Comparison of ENCODE assay signal across 21 cellular contexts in genomic region chr5:78077369-78078068, GRCh38.
DNase-seq lines count a peak whose midpoint lies in the region; ATAC-seq, FAIRE-seq and TF ChIP-seq lines count a peak whose summit lies in the region.
"Had no signal": no experiment of that assay in that cellular context is flagged by ENCODE, and none has a peak within 500 bp of the region (broad histone marks: within the 10 kb centered on the region; RNA-seq: fewer than 3 reads in every experiment).

No MANE protein-coding gene starts in this region.

- H3K4me2 ChIP-seq in GM23248 (ENCODE audit: unreplicated experiment) = no peak overlapping the region
- H3K4me2 ChIP-seq in Karpas-422 (ENCODE audit: low read depth, low read length, poor library complexity, severe bottlenecking) = no peak overlapping the region

- H3K27ac ChIP-seq in GM23248 (no peak overlapping the region), RWPE2 (ENCODE audit: poor library complexity, severe bottlenecking) (no peak overlapping the region), Karpas-422 (ENCODE audit: low read length) (no peak overlapping the region), tibial artery (no peak overlapping the region), small intestine (ENCODE audit: low read depth in 1 of 2, low read length in 1 of 2) (peak overlapping the region in 1 of 2 donors; percentile 41)
- H3K27ac ChIP-seq: Peyer's patch, SJSA1 had no signal

- ATAC-seq in RWPE2 (ENCODE audit: low read depth) (peak; percentile 40; the same call in 1 of the 3 replicates), GM21619 (IDR thresholded peaks at IDR 0.05; ENCODE audit: unreplicated experiment) (no peak)
- ATAC-seq: Right ventricle myocardium inferior had no signal

- in situ Hi-C loops in GM23248 (cut with MboI) = no loop called here

- no peaks in the 10 kb centered on the region for H3K4me1 ChIP-seq in GM23248 (ENCODE audit: insufficient read depth)
- H3K4me1 ChIP-seq in RWPE2 (ENCODE audit: insufficient read depth, poor library complexity, severe bottlenecking) = no peaks in the 10 kb centered on the region
- H3K4me1 ChIP-seq in Karpas-422 (ENCODE audit: low read length) = no peaks in the 10 kb centered on the region
- no peaks in the 10 kb centered on the region for H3K4me1 ChIP-seq in tibial artery
- no peaks in the 10 kb centered on the region for H3K4me1 ChIP-seq in small intestine (ENCODE audit: control insufficient read depth in 2 of 2, insufficient read depth in 1 of 2, low read depth in 1 of 2, low read length in 1 of 2)
- H3K4me1 ChIP-seq: Peyer's patch had no signal

- H3K36me3 ChIP-seq in GM23248 (ENCODE audit: low read depth) (no peaks in the 10 kb centered on the region), RWPE2 (ENCODE audit: low read depth) (no peaks in the 10 kb centered on the region), Karpas-422 (ENCODE audit: insufficient read depth, low read length) (no peaks in the 10 kb centered on the region), tibial artery (no peaks in the 10 kb centered on the region), small intestine (ENCODE audit: control insufficient read depth in 2 of 2, insufficient read depth in 2 of 2, low read length in 2 of 2) (no peaks in the 10 kb centered on the region)
- H3K36me3 ChIP-seq: Peyer's patch, SJSA1 had no signal

- H3K9me3 ChIP-seq in GM23248 (ENCODE audit: low read depth) = no peaks in the 10 kb centered on the region
- H3K9me3 ChIP-seq in RWPE2 (ENCODE audit: severe bottlenecking) = no peaks in the 10 kb centered on the region
- H3K9me3 ChIP-seq in Karpas-422 (ENCODE audit: low read length) = no peaks in the 10 kb centered on the region
- H3K9me3 ChIP-seq in tibial artery = no peaks in the 10 kb centered on the region
- H3K9me3 ChIP-seq in small intestine (ENCODE audit: control insufficient read depth, low read depth) = no peaks in the 10 kb centered on the region
- H3K9me3 ChIP-seq: Peyer's patch, SJSA1 had no signal

- H2AFZ ChIP-seq in GM23248 (no peak overlapping the region), Karpas-422 (ENCODE audit: low read length) (no peak overlapping the region)

- TF ChIP-seq CTCF in RWPE2 (IDR thresholded peaks at IDR 0.05; ENCODE audit: poor library complexity, severe bottlenecking) = no peak
- no peak for TF ChIP-seq CTCF in choroid plexus epithelial cell (conservative IDR thresholded peaks at IDR 0.05; ENCODE audit: low read depth, low read length)
- TF ChIP-seq CTCF in tibial artery (IDR thresholded peaks at IDR 0.05) = no peak

- H3K9me2 ChIP-seq in GM23248 (ENCODE audit: insufficient read depth) (no peaks in the 10 kb centered on the region), Karpas-422 (replicated peaks; ENCODE audit: insufficient read depth, low read length) (no peaks in the 10 kb centered on the region)

- intact Hi-C loops in tibial artery (cut with DNase I; ENCODE audit: low total_unique reads) = no loop called here

- H3K4me3 ChIP-seq in GM23248 (no peak overlapping the region), RWPE2 (ENCODE audit: severe bottlenecking) (no peak overlapping the region), choroid plexus epithelial cell (ENCODE audit: low read depth, low read length) (no peak overlapping the region), Karpas-422 (ENCODE audit: low read length) (no peak overlapping the region), tibial artery (no peak overlapping the region), small intestine (ENCODE audit: low read depth in 1 of 2, low read length in 2 of 2) (no peak overlapping the region)
- H3K4me3 ChIP-seq: Peyer's patch, SJSA1 had no signal

- H3K79me2 ChIP-seq in GM23248 (ENCODE audit: insufficient read depth) = no peaks in the 10 kb centered on the region
- H3K79me2 ChIP-seq in Karpas-422 (ENCODE audit: low read length) = no peaks in the 10 kb centered on the region

- H3K27me3 ChIP-seq in GM23248 (replicated peaks; ENCODE audit: insufficient read depth) (no peaks in the 10 kb centered on the region), RWPE2 (ENCODE audit: insufficient read depth, poor library complexity, severe bottlenecking) (no peaks in the 10 kb centered on the region), Karpas-422 (ENCODE audit: low read length) (no peaks in the 10 kb centered on the region), tibial artery (no peaks in the 10 kb centered on the region), small intestine (ENCODE audit: control insufficient read depth in 2 of 2, insufficient read depth in 2 of 2, low read length in 2 of 2) (no peaks in the 10 kb centered on the region)
- H3K27me3 ChIP-seq: Peyer's patch, SJSA1 had no signal

- 93 to 100% methylated on average over 4 of the region's 4 CpGs for WGBS in GM23248 (ENCODE audit: low coverage in 1 of 2, low lambda C conversion rate in 2 of 2, missing lambda C conversion rate in 2 of 2), 2 experiments
- 93 to 95% (median 94%) methylated on average over 4 of the region's 4 CpGs for WGBS in small intestine, 3 donors

- no peak for FAIRE-seq in small intestine (lab: Jason Lieb, UNC)

- no peaks in the 10 kb centered on the region for H4K20me1 ChIP-seq in GM23248 (ENCODE audit: insufficient read depth)
- no peaks in the 10 kb centered on the region for H4K20me1 ChIP-seq in Karpas-422 (ENCODE audit: insufficient read depth, low read depth, low read length)

- H3K9ac ChIP-seq in GM23248 (no peak overlapping the region), Karpas-422 (ENCODE audit: low read length) (no peak overlapping the region)

- no peaks in the 10 kb centered on the region for H3F3A ChIP-seq in GM23248 (ENCODE audit: insufficient read depth)

- DNase-seq in GM23248 (peak; percentile 11), RWPE2 (ENCODE audit: low spot score) (no peak), choroid plexus epithelial cell (ENCODE audit: low read depth) (peak; percentile 23), iris pigment epithelial cell (ENCODE audit: low read depth) (peak; percentile 22), Karpas-422 (no peak), tibial artery (no peak), small intestine (no peak)
- DNase-seq: CD4-positive, CD25-positive, alpha-beta regulatory T cell; DMS79; H7; Kasumi-1; NCI-H1092 treated with DMSO at 0.1 percent for 48 hours; NCI-H1436 treated with DMSO at 0.1 percent for 48 hours; NCI-H2029; NCI-H226; NCI-H524; NCI-H774; Peyer's patch had no signal

Comparison
In these comparisons a context has a peak if more than half of its experiments do, and no peak if none do; other contexts are left out.
1. DNase-seq: peak in GM23248 (single experiment), choroid plexus epithelial cell (single experiment) and iris pigment epithelial cell (single experiment); none in RWPE2 (single experiment), Karpas-422 (single experiment), tibial artery (0 of 2) and small intestine (single experiment).